ENCODE assay signal across 3 cellular contexts in genomic region chr7:69896100-69896499, GRCh38.
TF ChIP-seq lines count a peak whose summit lies in the region.

No MANE protein-coding gene starts in this region.

TF ChIP-seq in SK-N-SH treated with all-trans-retinoic acid at 6 μM for 48 hours, 23 proteins besides CTCF, POLR2A, EP300 and RAD21 (continues in another document):
- TF ChIP-seq CSRNP3 (CRISPR knock-in tag; IDR thresholded peaks at IDR 0.05) (no peak), PPARA (CRISPR knock-in tag; IDR thresholded peaks at IDR 0.05; ENCODE audit: borderline replicate concordance) (no peak), GLIS3 (CRISPR knock-in tag; IDR thresholded peaks at IDR 0.05) (no peak), ISL1 (CRISPR knock-in tag; IDR thresholded peaks at IDR 0.05) (no peak), TSHZ2 (CRISPR knock-in tag; IDR thresholded peaks at IDR 0.05) (no peak), ZNF565 (CRISPR knock-in tag; conservative IDR thresholded peaks at IDR 0.05; ENCODE audit: low read depth) (no peak), TCF4 (CRISPR knock-in tag; IDR thresholded peaks at IDR 0.05; ENCODE audit: borderline replicate concordance) (no peak), SNAI2 (CRISPR knock-in tag; IDR thresholded peaks at IDR 0.05) (no peak), RARB (CRISPR knock-in tag; IDR thresholded peaks at IDR 0.05) (no peak), CREB5 (CRISPR knock-in tag; IDR thresholded peaks at IDR 0.05; ENCODE audit: low read depth) (no peak), CSDC2 (CRISPR knock-in tag; IDR thresholded peaks at IDR 0.05) (no peak)

TF ChIP-seq in SK-N-SH, 30 proteins besides CTCF, POLR2A, EP300 and RAD21:
- TF ChIP-seq NRF1 (IDR thresholded peaks at IDR 0.05; ENCODE audit: low read depth, low read length): no peak
- no peak for TF ChIP-seq FOXJ3 (CRISPR knock-in tag; IDR thresholded peaks at IDR 0.05)
- no peak for TF ChIP-seq TAF1 (IDR thresholded peaks at IDR 0.05; ENCODE audit: borderline replicate concordance, low read depth, low read length)
- TF ChIP-seq SMC3 (IDR thresholded peaks at IDR 0.05; ENCODE audit: low read depth, low read length): no peak
- TF ChIP-seq EZH2phosphoT487 (IDR thresholded peaks at IDR 0.05; ENCODE audit: borderline replicate concordance, low read depth): no peak
- no peak for TF ChIP-seq GABPA (IDR thresholded peaks at IDR 0.05; ENCODE audit: low read depth)
- no peak for TF ChIP-seq RCOR1 (IDR thresholded peaks at IDR 0.05; ENCODE audit: low read length)
- TF ChIP-seq TEAD4 (IDR thresholded peaks at IDR 0.05; ENCODE audit: borderline replicate concordance, insufficient read depth): no peak
- TF ChIP-seq MEF2A (IDR thresholded peaks at IDR 0.05; ENCODE audit: borderline replicate concordance, low read depth): no peak
- TF ChIP-seq PBX3 (IDR thresholded peaks at IDR 0.05): no peak
- no peak for TF ChIP-seq ELF1 (IDR thresholded peaks at IDR 0.05)
- no peak for TF ChIP-seq POLR2AphosphoS5 (IDR thresholded peaks at IDR 0.05; ENCODE audit: low read depth, low read length)
- TF ChIP-seq MXI1 (IDR thresholded peaks at IDR 0.05; ENCODE audit: low read depth, low read length): no peak

TF ChIP-seq in GM12878, 131 proteins besides CTCF, POLR2A, EP300 and RAD21:
- TF ChIP-seq SIN3A (IDR thresholded peaks at IDR 0.05; ENCODE audit: low read depth, low read length) (no peak), SPI1 (IDR thresholded peaks at IDR 0.05; ENCODE audit: borderline replicate concordance, insufficient read depth, low read depth, low read length) (peak; percentile 2; the same call in 1 of the 2 replicates), RUNX3 (IDR thresholded peaks at IDR 0.05; ENCODE audit: low read length) (peak; percentile 37; the same call in 1 of the 2 replicates)
